Comparison of ENCODE assay signal across 14 cellular contexts in genomic region chr1:37854406-37854805, GRCh38. TPM values are rescaled to one million over a fixed set of nuclear protein-coding genes. Genes with fewer than 3 reads are reported as not detected.
A peak's percentile ranks its signal among the peaks of the same experiment; 100 is the strongest.
DNase-seq lines count a peak whose midpoint lies in the region; ATAC-seq lines count a peak whose summit lies in the region.
"Had no signal": no experiment of that assay in that cellular context is flagged by ENCODE, and none has a peak within 500 bp of the region (broad histone marks: within the 10 kb centered on the region; RNA-seq: fewer than 3 reads in every experiment).

No MANE protein-coding gene starts in this region.

- H3K9me3 Mint-ChIP-seq in activated T-cell treated with anti-CD3 and anti-CD28 coated beads, Interleukin-2, amount 50 U/mL, for 72 hours: no peaks in the 10 kb centered on the region
- no peaks in the 10 kb centered on the region for H3K9me3 Mint-ChIP-seq in effector memory CD8-positive, alpha-beta T cell
- H3K9me3 Mint-ChIP-seq: CD8-positive, alpha-beta T cell had no signal

- H3K27me3 Mint-ChIP-seq in activated T-cell treated with anti-CD3 and anti-CD28 coated beads, Interleukin-2, amount 50 U/mL, for 72 hours (ENCODE audit: low read depth): no peaks in the 10 kb centered on the region
- no peaks in the 10 kb centered on the region for H3K27me3 Mint-ChIP-seq in T-helper 17 cell
- H3K27me3 Mint-ChIP-seq in effector memory CD8-positive, alpha-beta T cell: no peaks in the 10 kb centered on the region

- peak in 1 of 2 donors; percentile 15 for ATAC-seq in activated T-cell treated with anti-CD3 and anti-CD28 coated beads, Interleukin-2, amount 50 U/mL, for 72 hours (replicated peaks in 1 of 2)
- no peak for ATAC-seq in T-helper 17 cell
- ATAC-seq in effector memory CD8-positive, alpha-beta T cell (replicated peaks): no peak
- no peak for ATAC-seq in GM19463 (IDR thresholded peaks at IDR 0.05; ENCODE audit: unreplicated experiment)
- ATAC-seq: CD8-positive, alpha-beta T cell had no signal

- peak overlapping the region in 1 of 2 donors; percentile 62 for H3K4me3 Mint-ChIP-seq in activated T-cell treated with anti-CD3 and anti-CD28 coated beads, Interleukin-2, amount 50 U/mL, for 72 hours
- H3K4me3 Mint-ChIP-seq in T-helper 17 cell: no peak overlapping the region
- H3K4me3 Mint-ChIP-seq in effector memory CD8-positive, alpha-beta T cell: no peak overlapping the region
- H3K4me3 Mint-ChIP-seq: CD8-positive, alpha-beta T cell had no signal

- DNase-seq in activated T-cell treated with anti-CD3 and anti-CD28 coated beads, Interleukin-2, amount 50 U/mL, for 72 hours: no peak
- no peak for DNase-seq in activated T-cell treated with anti-CD3 and anti-CD28 coated beads, Interleukin-2, amount 50 U/mL, for 48 hours
- DNase-seq in T-helper 17 cell: no peak
- DNase-seq in effector memory CD8-positive, alpha-beta T cell: no peak
- DNase-seq in DMS114 treated with DMSO at 0.1 percent for 48 hours (lab: John Stamatoyannopoulos, UW; ENCODE audit: unreplicated experiment): no peak
- no peak for DNase-seq in C1 segment of cervical spinal cord (lab: John Stamatoyannopoulos, UW)
- DNase-seq: ACHN; Caco-2; CD8-positive, alpha-beta T cell; DMS53; GOT3 had no signal

- H3K36me3 Mint-ChIP-seq in activated T-cell treated with anti-CD3 and anti-CD28 coated beads, Interleukin-2, amount 50 U/mL, for 72 hours (ENCODE audit: insufficient read depth in 2 of 2): peaks cover 12 to 17% of the 10 kb centered on the region in 2 donors
- H3K36me3 Mint-ChIP-seq in T-helper 17 cell (ENCODE audit: low read depth): no peaks in the 10 kb centered on the region
- H3K36me3 Mint-ChIP-seq in effector memory CD8-positive, alpha-beta T cell (ENCODE audit: insufficient read depth): peaks cover 37% of the 10 kb centered on the region

- H3K27ac Mint-ChIP-seq in activated T-cell treated with anti-CD3 and anti-CD28 coated beads, Interleukin-2, amount 50 U/mL, for 72 hours: peak overlapping the region; percentile 72
- H3K27ac Mint-ChIP-seq in T-helper 17 cell: peak overlapping the region; percentile 47
- peak overlapping the region; percentile 23 to 57 for H3K27ac Mint-ChIP-seq in effector memory CD8-positive, alpha-beta T cell

- peaks cover 38% of the 10 kb centered on the region for H3K4me1 Mint-ChIP-seq in activated T-cell treated with anti-CD3 and anti-CD28 coated beads, Interleukin-2, amount 50 U/mL, for 72 hours (ENCODE audit: low read depth)
- H3K4me1 Mint-ChIP-seq in T-helper 17 cell: peaks cover 28% of the 10 kb centered on the region
- H3K4me1 Mint-ChIP-seq in effector memory CD8-positive, alpha-beta T cell (ENCODE audit: low read depth in 2 of 2): peaks cover 21 to 33% of the 10 kb centered on the region in 2 donors

- H3K9me3 ChIP-seq in T-helper 17 cell (ENCODE audit: control insufficient read depth, low read length, poor library complexity, severe bottlenecking): no peaks in the 10 kb centered on the region
- H3K9me3 ChIP-seq: BLaER1 treated with 17β-estradiol and CSF1 and Interleukin-3, amounts not matched to agents 10 nM and 100 nM; Caco-2; HAP-1 had no signal

RNA-seq across cellular contexts. Expression of gene MTF1, which starts 5.0 kb away (rescaled TPM):
- total RNA-seq in activated T-cell treated with anti-CD3 and anti-CD28 coated beads, Interleukin-2, amount 50 U/mL, for 72 hours: 10 to 100 TPM; 26.8 to 28.1 TPM
- total RNA-seq in T-helper 17 cell: 10 to 100 TPM; 25.5 to 26.6 TPM

RNA-seq across cellular contexts. Expression of gene YRDC, which starts 46.4 kb away (rescaled TPM):
- total RNA-seq in activated T-cell treated with anti-CD3 and anti-CD28 coated beads, Interleukin-2, amount 50 U/mL, for 72 hours: 10 to 100 TPM; 30.0 to 31.3 TPM
- 10 to 100 TPM; 26.7 to 31.9 TPM for total RNA-seq in T-helper 17 cell

RNA-seq across cellular contexts. Expression of gene C1orf122, which starts 46.8 kb away (rescaled TPM):
- 10 to 100 TPM; 21.1 to 21.8 TPM for total RNA-seq in activated T-cell treated with anti-CD3 and anti-CD28 coated beads, Interleukin-2, amount 50 U/mL, for 72 hours
- total RNA-seq in T-helper 17 cell: 10 to 100 TPM; 13.0 to 13.2 TPM
